In the genomic region with DNA sequence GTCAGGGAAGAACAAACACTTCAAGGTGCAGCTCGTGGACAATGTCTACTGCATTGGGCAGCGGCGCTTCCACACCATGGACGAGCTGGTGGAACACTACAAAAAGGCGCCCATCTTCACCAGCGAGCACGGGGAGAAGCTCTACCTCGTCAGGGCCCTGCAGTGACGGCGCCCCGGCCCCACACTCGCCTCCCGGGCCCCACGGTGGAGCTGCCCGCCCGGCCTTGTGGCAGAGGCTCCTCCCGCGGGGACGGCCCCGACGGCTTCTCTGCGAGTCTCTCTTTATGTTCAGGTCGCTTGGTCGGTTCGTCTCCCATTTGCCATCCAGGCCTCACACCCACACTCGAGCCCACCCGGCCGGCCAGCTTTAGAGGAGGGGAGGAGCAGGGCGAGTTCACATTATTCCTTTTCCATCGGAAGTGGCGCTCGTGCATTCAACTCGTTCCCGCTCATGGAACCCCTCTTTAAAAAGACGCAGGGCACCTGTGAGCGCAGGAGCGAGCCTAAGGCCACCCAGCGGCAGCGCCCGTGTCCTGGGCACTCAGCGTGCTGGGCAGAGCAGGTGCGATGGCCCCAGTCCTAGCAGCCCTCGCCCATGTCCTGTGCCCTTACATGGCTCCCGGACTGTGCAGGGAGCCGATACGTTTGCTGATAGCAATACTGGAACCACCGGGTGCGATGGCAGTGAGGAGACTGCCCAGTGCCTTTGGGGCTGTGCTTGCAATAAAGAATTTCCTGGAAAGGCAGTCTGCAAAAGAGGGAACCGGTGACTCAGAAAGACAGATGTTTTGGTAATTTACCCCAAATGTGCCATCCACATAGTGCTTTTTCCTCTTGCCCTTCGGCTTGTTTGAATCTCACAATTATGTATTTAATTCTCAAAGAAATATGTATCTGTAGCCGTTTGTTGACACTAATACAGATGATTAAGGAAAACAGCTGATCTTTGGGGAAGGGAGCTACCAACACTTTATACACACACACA, we compare ENCODE assay signal across 30 cellular contexts.
DNase-seq lines count a peak whose midpoint lies in the region; ATAC-seq lines count a peak whose summit lies in the region.
"Had no signal": no experiment of that assay in that cellular context is flagged by ENCODE, and none has a peak within 500 bp of the region (broad histone marks: within the 10 kb centered on the region; RNA-seq: fewer than 3 reads in every experiment).

No MANE protein-coding gene starts in this region.

- H3K36me3 Mint-ChIP-seq in activated T-cell treated with anti-CD3 and anti-CD28 coated beads, Interleukin-2, amount 50 U/mL, for 24 hours (ENCODE audit: low read depth): peaks cover 97% of the 10 kb centered on the region
- peaks cover 6% of the 10 kb centered on the region for H3K36me3 Mint-ChIP-seq in T-helper 17 cell (ENCODE audit: low read depth)

- no peaks in the 10 kb centered on the region for H3K9me3 ChIP-seq in T-helper 17 cell (ENCODE audit: control insufficient read depth, low read length, poor library complexity, severe bottlenecking)
- H3K9me3 ChIP-seq in mesenchymal stem cell (ENCODE audit: control insufficient read depth, low read length): peaks cover 8% of the 10 kb centered on the region

- H3K4me3 ChIP-seq in mesenchymal stem cell (ENCODE audit: insufficient read depth in 1 of 2, low read depth in 1 of 2, low read length in 2 of 2): no peak overlapping the region
- H3K4me3 ChIP-seq: BLaER1 treated with 17β-estradiol and CSF1 and Interleukin-3, amounts not matched to agents 10 nM and 100 nM; spleen; stomach; transverse colon had no signal

- intact Hi-C loops in left ventricle myocardium superior (cut with micrococcal nuclease): no loop called here

- H3K9me3 Mint-ChIP-seq in activated T-cell treated with anti-CD3 and anti-CD28 coated beads, Interleukin-2, amount 50 U/mL, for 24 hours: peaks cover 12% of the 10 kb centered on the region

- in situ Hi-C loops in G401 (cut with HindIII; ENCODE audit: low sequenced_read_pairs): no loop called here

- no peak overlapping the region for H2BK5ac ChIP-seq in mesenchymal stem cell (ENCODE audit: low read depth, low read length, poor library complexity, severe bottlenecking)

- no peak overlapping the region for H3K4me2 ChIP-seq in mesenchymal stem cell (ENCODE audit: low read length, poor library complexity, severe bottlenecking)
- H3K4me2 ChIP-seq: BLaER1 treated with 17β-estradiol and CSF1 and Interleukin-3, amounts not matched to agents 10 nM and 100 nM had no signal

- no peak overlapping the region for H2BK12ac ChIP-seq in mesenchymal stem cell (ENCODE audit: low read length in 2 of 2)

- 97% methylated on average over 49 of the region's 51 CpGs for WGBS in mesenchymal stem cell

- H3K27me3 Mint-ChIP-seq in activated T-cell treated with anti-CD3 and anti-CD28 coated beads, Interleukin-2, amount 50 U/mL, for 24 hours: no peaks in the 10 kb centered on the region
- H3K27me3 Mint-ChIP-seq in T-helper 17 cell: no peaks in the 10 kb centered on the region
- H3K27me3 Mint-ChIP-seq: memory B cell, naive B cell had no signal

- H3K4ac ChIP-seq in mesenchymal stem cell (ENCODE audit: low read depth in 1 of 2, low read length in 2 of 2): no peak overlapping the region

- H2AFZ ChIP-seq in mesenchymal stem cell (ENCODE audit: low read depth, low read length): no peak overlapping the region

- no peak overlapping the region for H3K9ac ChIP-seq in mesenchymal stem cell (ENCODE audit: low read length)
- H3K9ac ChIP-seq: BLaER1 treated with 17β-estradiol and CSF1 and Interleukin-3, amounts not matched to agents 10 nM and 100 nM had no signal

- H3K14ac ChIP-seq in mesenchymal stem cell (ENCODE audit: low read length in 2 of 2): peak overlapping the region in 1 of 2 experiments; percentile 28

- H3K27me3 ChIP-seq in mesenchymal stem cell (ENCODE audit: control insufficient read depth in 1 of 2, insufficient read depth in 1 of 2, low read length in 2 of 2): no peaks in the 10 kb centered on the region
- H3K27me3 ChIP-seq: BLaER1 treated with 17β-estradiol and CSF1 and Interleukin-3, amounts not matched to agents 10 nM and 100 nM; spleen; stomach; transverse colon had no signal

- peaks cover 36% of the 10 kb centered on the region for H3K79me1 ChIP-seq in mesenchymal stem cell (replicated peaks; ENCODE audit: low read length, poor library complexity, severe bottlenecking)

- H3K4me3 Mint-ChIP-seq in activated T-cell treated with anti-CD3 and anti-CD28 coated beads, Interleukin-2, amount 50 U/mL, for 24 hours: no peak overlapping the region
- H3K4me3 Mint-ChIP-seq in T-helper 17 cell: no peak overlapping the region
- H3K4me3 Mint-ChIP-seq: activated T-helper 1 cell treated with anti-CD3 and anti-CD28 coated beads, Interleukin-12 subunit alpha, Interleukin-12 subunit beta, Interleukin-2, Interleukin-4 antibody, amounts not matched to agents 30 ng/mL and 10 ng/mL and 1 ng/mL, durations not matched to agents 14 hours and 24 hours and 36 hours; memory B cell had no signal

- peaks cover 0 to 31% of the 10 kb centered on the region in 2 experiments for H3K36me3 ChIP-seq in mesenchymal stem cell (ENCODE audit: control insufficient read depth in 1 of 2, insufficient read depth in 2 of 2, low read depth in 1 of 2, low read length in 2 of 2)

- H2BK15ac ChIP-seq in mesenchymal stem cell (ENCODE audit: low read depth, poor library complexity, severe bottlenecking): no peak overlapping the region

- no peak overlapping the region for H3K27ac ChIP-seq in mesenchymal stem cell (ENCODE audit: low read length, poor library complexity, severe bottlenecking)
- H3K27ac ChIP-seq: BLaER1 treated with 17β-estradiol and CSF1 and Interleukin-3, amounts not matched to agents 10 nM and 100 nM; stomach; transverse colon had no signal

- H4K91ac ChIP-seq in mesenchymal stem cell (ENCODE audit: low read length): no peak overlapping the region

- peak overlapping the region in 1 of 2 experiments; percentile 9 for H3K18ac ChIP-seq in mesenchymal stem cell (ENCODE audit: low read depth in 1 of 2, low read length in 2 of 2)

- peaks cover 54% of the 10 kb centered on the region for H3K4me1 Mint-ChIP-seq in activated T-cell treated with anti-CD3 and anti-CD28 coated beads, Interleukin-2, amount 50 U/mL, for 24 hours (ENCODE audit: low read depth)
- H3K4me1 Mint-ChIP-seq in T-helper 17 cell: peaks cover 22% of the 10 kb centered on the region

- peak overlapping the region; percentile 71 for H3K27ac Mint-ChIP-seq in activated T-cell treated with anti-CD3 and anti-CD28 coated beads, Interleukin-2, amount 50 U/mL, for 24 hours
- H3K27ac Mint-ChIP-seq in T-helper 17 cell: peak overlapping the region; percentile 47
- H3K27ac Mint-ChIP-seq: activated T-helper 1 cell treated with anti-CD3 and anti-CD28 coated beads, Interleukin-12 subunit alpha, Interleukin-12 subunit beta, Interleukin-2, Interleukin-4 antibody, amounts not matched to agents 30 ng/mL and 10 ng/mL and 1 ng/mL, durations not matched to agents 14 hours and 24 hours and 36 hours; memory B cell had no signal

- H3K4me1 ChIP-seq in mesenchymal stem cell (ENCODE audit: control insufficient read depth, insufficient read depth, low read depth, low read length): peaks cover 5% of the 10 kb centered on the region
- H3K4me1 ChIP-seq: transverse colon had no signal

- ATAC-seq in T-helper 17 cell (no peak), left ventricle myocardium superior (no peak)
- ATAC-seq: esophagus mucosa had no signal

- H2BK120ac ChIP-seq in mesenchymal stem cell (ENCODE audit: low read depth, low read length): no peak overlapping the region

- H2AK5ac ChIP-seq in mesenchymal stem cell (ENCODE audit: low read length, severe bottlenecking): no peak overlapping the region

- H3K23ac ChIP-seq in mesenchymal stem cell (ENCODE audit: low read length in 2 of 2): no peak overlapping the region

- peak overlapping the region; percentile 36 for H4K8ac ChIP-seq in mesenchymal stem cell (ENCODE audit: low read length)

- no peak for DNase-seq in activated T-cell treated with anti-CD3 and anti-CD28 coated beads, Interleukin-2, amount 50 U/mL, for 24 hours
- DNase-seq in activated T-cell treated with anti-CD3 and anti-CD28 coated beads for 4 hours (no peak), EL (peak; percentile 8), T-helper 17 cell (no peak), mesenchymal stem cell (no peak), UCSD-AML1 (lab: John Stamatoyannopoulos, UW; ENCODE audit: unreplicated experiment) (no peak), G401 (ENCODE audit: low spot score) (no peak), left ventricle myocardium superior (no peak)
- DNase-seq: 8988T; activated CD4-positive, alpha-beta T cell treated with anti-CD3 and anti-CD28 coated beads for 48 hours; effector memory CD4-positive, alpha-beta T cell; GDM1; KG1; kidney glomerular epithelial cell; naive B cell; NCI-H1092; NCI-H2081; NCI-H345; NCI-H82; retina; SIG-M5; spleen; stimulated activated CD4-positive, alpha-beta T cell treated with anti-CD3 and anti-CD28 coated beads, Interleukin-4, amount 100 ng/mL, for 1 hour; stomach; T-helper 1 cell; transverse colon had no signal
